ENCODE assay signal across 8 cellular contexts in genomic region chr1:25932811-25933374, GRCh38. TPM values are rescaled to one million over a fixed set of nuclear protein-coding genes. Genes with fewer than 3 reads are reported as not detected.
DNase-seq lines count a peak whose midpoint lies in the region; ATAC-seq and TF ChIP-seq lines count a peak whose summit lies in the region.
"Not testable (repeated sequence)": the region's sequence is repeated elsewhere in the genome, so short reads cannot be mapped to it uniquely, and the experiment has no call there.

No MANE protein-coding gene starts in this region.

- peaks cover 13% of the 10 kb centered on the region; the same call in 1 of the 3 replicates for H3K4me1 Mint-ChIP-seq in GM23338
- H3K4me1 Mint-ChIP-seq in activated naive CD4-positive, alpha-beta T cell treated with anti-CD3 and anti-CD28 coated beads, Interleukin-2, amount 50 U/mL, for 24 hours; stimulated activated effector memory CD8-positive, alpha-beta T cell treated with anti-CD3 and anti-CD28 coated beads, Interleukin-12 subunit alpha, Interleukin-12 subunit beta, amount 100 ng/mL, for 72 hours: not testable (repeated sequence)
- peaks cover 29% of the 10 kb centered on the region for H3K4me1 Mint-ChIP-seq in mesothelial cell of epicardium

- TF ChIP-seq EP300 in neural cell (conservative IDR thresholded peaks at IDR 0.05; ENCODE audit: poor library complexity, severe bottlenecking) = not testable (repeated sequence)

- not testable (repeated sequence) for H3K4me2 ChIP-seq in GM23338; neural cell (ENCODE audit: low read length)

- H3K36me3 Mint-ChIP-seq in GM23338 (ENCODE audit: low read depth); activated naive CD4-positive, alpha-beta T cell treated with anti-CD3 and anti-CD28 coated beads, Interleukin-2, amount 50 U/mL, for 24 hours; mesothelial cell of epicardium; stimulated activated effector memory CD8-positive, alpha-beta T cell treated with anti-CD3 and anti-CD28 coated beads, Interleukin-12 subunit alpha, Interleukin-12 subunit beta, amount 100 ng/mL, for 72 hours: not testable (repeated sequence)

- not testable (repeated sequence) for H3K27ac Mint-ChIP-seq in GM23338
- peak overlapping the region; percentile 51 for H3K27ac Mint-ChIP-seq in activated naive CD4-positive, alpha-beta T cell treated with anti-CD3 and anti-CD28 coated beads, Interleukin-2, amount 50 U/mL, for 24 hours
- peak overlapping the region; percentile 93 for H3K27ac Mint-ChIP-seq in mesothelial cell of epicardium
- peak overlapping the region; percentile 35 for H3K27ac Mint-ChIP-seq in stimulated activated effector memory CD8-positive, alpha-beta T cell treated with anti-CD3 and anti-CD28 coated beads, Interleukin-12 subunit alpha, Interleukin-12 subunit beta, amount 100 ng/mL, for 72 hours

- intact Hi-C loops in uterus (cut with DNase I; ENCODE audit: low total_unique reads) = not testable (repeated sequence)

- not testable (repeated sequence) for H3K4me3 ChIP-seq in GM23338; neural cell (ENCODE audit: low read length); uterus

- not testable (repeated sequence) for H3K27me3 Mint-ChIP-seq in GM23338 (ENCODE audit: insufficient read depth, low read depth, poor library complexity); activated naive CD4-positive, alpha-beta T cell treated with anti-CD3 and anti-CD28 coated beads, Interleukin-2, amount 50 U/mL, for 24 hours; mesothelial cell of epicardium (ENCODE audit: low read depth)

- H3K9ac ChIP-seq in neural cell (ENCODE audit: low read length) = not testable (repeated sequence)

- H3K9me2 ChIP-seq in GM23338 (ENCODE audit: insufficient read depth); neural cell (ENCODE audit: insufficient read depth, low read length): not testable (repeated sequence)

- H3F3A ChIP-seq in GM23338 (replicated peaks; ENCODE audit: low read depth); neural cell (ENCODE audit: insufficient read depth, low read length, poor library complexity, severe bottlenecking): not testable (repeated sequence)

- TF ChIP-seq CTCF in GM23338 (conservative IDR thresholded peaks at IDR 0.05; ENCODE audit: low read depth in 2 of 2); mesothelial cell of epicardium (IDR thresholded peaks at IDR 0.05; ENCODE audit: unreplicated experiment); neural cell (IDR thresholded peaks at IDR 0.05; ENCODE audit: poor library complexity, severe bottlenecking); uterus (IDR thresholded peaks at IDR 0.05): not testable (repeated sequence)

- not testable (repeated sequence) for H4K20me1 ChIP-seq in GM23338 (replicated peaks; ENCODE audit: insufficient read depth); neural cell (ENCODE audit: insufficient read depth)

- TF ChIP-seq RAD21 in neural cell (conservative IDR thresholded peaks at IDR 0.05) = not testable (repeated sequence)

- TF ChIP-seq POLR2A in uterus (IDR thresholded peaks at IDR 0.05) = not testable (repeated sequence)

- peak overlapping the region; percentile 83; the same call in 1 of the 2 replicates for H2AFZ ChIP-seq in GM23338
- H2AFZ ChIP-seq in neural cell (ENCODE audit: low read depth, low read length) = not testable (repeated sequence)

- H3K4me3 Mint-ChIP-seq in GM23338; activated naive CD4-positive, alpha-beta T cell treated with anti-CD3 and anti-CD28 coated beads, Interleukin-2, amount 50 U/mL, for 24 hours; mesothelial cell of epicardium; stimulated activated effector memory CD8-positive, alpha-beta T cell treated with anti-CD3 and anti-CD28 coated beads, Interleukin-12 subunit alpha, Interleukin-12 subunit beta, amount 100 ng/mL, for 72 hours: not testable (repeated sequence)

- H3K9me3 ChIP-seq in neural cell (ENCODE audit: low read length); uterus: not testable (repeated sequence)

- H3K36me3 ChIP-seq in GM23338 (ENCODE audit: insufficient read depth); neural cell (ENCODE audit: insufficient read depth, low read length); uterus: not testable (repeated sequence)

- H3K79me2 ChIP-seq in GM23338 (replicated peaks; ENCODE audit: insufficient read depth); neural cell (replicated peaks; ENCODE audit: insufficient read depth, low read length): not testable (repeated sequence)

- H3K9me3 Mint-ChIP-seq in GM23338; activated naive CD4-positive, alpha-beta T cell treated with anti-CD3 and anti-CD28 coated beads, Interleukin-2, amount 50 U/mL, for 24 hours; mesothelial cell of epicardium; stimulated activated effector memory CD8-positive, alpha-beta T cell treated with anti-CD3 and anti-CD28 coated beads, Interleukin-12 subunit alpha, Interleukin-12 subunit beta, amount 100 ng/mL, for 72 hours: not testable (repeated sequence)

- H3K4me1 ChIP-seq in GM23338 (ENCODE audit: insufficient read depth); uterus: not testable (repeated sequence)

- not testable (repeated sequence) for H3K27me3 ChIP-seq in GM23338 (ENCODE audit: insufficient read depth); neural cell (ENCODE audit: insufficient read depth, low read depth, low read length); uterus

- not testable (repeated sequence) for DNase-seq in GM23338 (ENCODE audit: low spot score); mesothelial cell of epicardium (ENCODE audit: low spot score in 2 of 2, unreplicated experiment in 2 of 2); stimulated activated effector memory CD8-positive, alpha-beta T cell treated with anti-CD3 and anti-CD28 coated beads, Interleukin-12 subunit alpha, Interleukin-12 subunit beta, amount 100 ng/mL, for 72 hours (ENCODE audit: low spot score in 2 of 2); uterus
- DNase-seq in NCI-H2227 treated with DMSO at 0.1 percent for 48 hours (lab: John Stamatoyannopoulos, UW) (peak; percentile 66), caudate nucleus (lab: John Stamatoyannopoulos, UW) (peak in 3 of 61 donors; percentile 5 to 34 (median 28))

- ATAC-seq in GM23338; stimulated activated effector memory CD8-positive, alpha-beta T cell treated with anti-CD3 and anti-CD28 coated beads, Interleukin-12 subunit alpha, Interleukin-12 subunit beta, amount 100 ng/mL, for 72 hours: not testable (repeated sequence)

- H3K27ac ChIP-seq in GM23338 (ENCODE audit: low read depth) = not testable (repeated sequence)
- H3K27ac ChIP-seq in caudate nucleus (ENCODE audit: low read depth, low read length) = peak overlapping the region; percentile 22
- peak overlapping the region; percentile 10 for H3K27ac ChIP-seq in neural cell (ENCODE audit: low read length)
- H3K27ac ChIP-seq in uterus = peak overlapping the region; percentile 57 to 72

RNA-seq across cellular contexts. Expression of gene STMN1, which starts 26.7 kb away (rescaled TPM):
- total RNA-seq in GM23338 (2014; rRNA removed; shearing (Covaris generic)) = 227 and 271 TPM in 2 replicates
- polyA plus RNA-seq in GM23338 (2016; fragmentation: Nextera tagmentation; extraction: Ambion mirVana) (1,567 and 1,890 TPM in 2 replicates), neural cell (1,834 and 1,950 TPM in 2 replicates)
- total RNA-seq in mesothelial cell of epicardium (464 to 480 TPM (median 472 TPM) in 3 replicates), uterus (100 to 1,000 TPM in 1 of 4 donors, 10 to 100 TPM in 3; 34.6 to 100 (median 78.2) TPM)
- polyA minus RNA-seq in neural cell = 377 and 462 TPM in 2 replicates

RNA-seq across cellular contexts. Expression of gene PAQR7, which starts 57.4 kb away (rescaled TPM):
- total RNA-seq in GM23338 (2014; rRNA removed; shearing (Covaris generic)) = 5.2 and 5.5 TPM in 2 replicates
- polyA plus RNA-seq in GM23338 (2016; fragmentation: Nextera tagmentation; extraction: Ambion mirVana) (4.0 and 4.2 TPM in 2 replicates), neural cell (2.9 and 4.1 TPM in 2 replicates)
- total RNA-seq in mesothelial cell of epicardium (24.0 to 26.8 TPM (median 24.0 TPM) in 3 replicates), uterus (10 to 100 TPM in 2 of 4 donors, 1 to 10 TPM in 2; 4.7 to 20.1 (median 9.9) TPM)
- 4.6 and 4.9 TPM in 2 replicates for polyA minus RNA-seq in neural cell
